In the genomic region with DNA sequence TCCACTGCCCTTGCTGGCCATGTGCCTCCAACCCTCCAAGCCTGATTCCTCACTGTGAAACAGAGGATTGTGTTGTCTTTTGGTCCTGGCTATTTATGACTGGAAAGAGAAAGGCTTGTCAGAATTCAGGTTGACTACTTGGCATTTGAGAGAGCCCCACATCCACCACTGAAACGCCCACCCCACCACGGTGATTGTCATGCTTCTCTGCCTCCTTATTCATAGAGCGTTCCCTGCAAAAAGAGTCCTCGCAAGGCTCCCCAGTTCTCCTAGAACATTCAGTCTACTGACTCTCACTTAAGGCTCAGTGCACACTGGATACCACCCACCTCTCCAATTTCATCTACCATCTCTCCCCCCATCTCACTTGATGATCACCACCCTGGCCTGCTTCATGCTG, we compare ENCODE assay signal across 24 cellular contexts.
DNase-seq lines count a peak whose midpoint lies in the region; ATAC-seq, FAIRE-seq and TF ChIP-seq lines count a peak whose summit lies in the region.
"Had no signal": no experiment of that assay in that cellular context is flagged by ENCODE, and none has a peak within 500 bp of the region (broad histone marks: within the 10 kb centered on the region; RNA-seq: fewer than 3 reads in every experiment).

No MANE protein-coding gene starts in this region.

- no peak for FAIRE-seq in H1 (lab: Jason Lieb, UNC)
- FAIRE-seq: A204.1, G401.6, GM12878, GM18507, H54 had no signal

- H3K23me2 ChIP-seq in H1 (ENCODE audit: low read depth, low read length) = no peaks in the 10 kb centered on the region; the same call in 1 of the 2 replicates

- TF ChIP-seq RAD21 in H1 (IDR thresholded peaks at IDR 0.05 in 1 of 2, conservative IDR thresholded peaks at IDR 0.05 in 1 of 2; ENCODE audit: low read depth in 2 of 2, low read length in 2 of 2) = no peak

- 0 out of 2 replicates have a peak overlapping the region, but pooled peaks have one; percentile 50 for H2BK15ac ChIP-seq in H1 (ENCODE audit: low read length)

- ATAC-seq in Right ventricle myocardium inferior (no peak), right cardiac atrium (no peak), GM23338 (no peak), HG02970 (IDR thresholded peaks at IDR 0.05; ENCODE audit: low FRiP score, unreplicated experiment) (no peak)
- ATAC-seq: CD8-positive, alpha-beta T cell; GM12878 had no signal

- H3K4ac ChIP-seq in H1 (replicated peaks; ENCODE audit: insufficient read length, low read depth, low read length) = no peak overlapping the region

- WGBS in right cardiac atrium = 92% methylated on average over 4 of the region's 4 CpGs
- 79% methylated on average over 4 of the region's 4 CpGs; no CpG with 5 or more reads in 1 of the 2 experiments for WGBS in H1 (ENCODE audit: extremely low coverage in 1 of 2, insufficient coverage in 1 of 2, insufficient read length in 1 of 2, insufficient replicate concordance in 2 of 2, low coverage in 1 of 2, low lambda C conversion rate in 2 of 2, missing lambda C conversion rate in 1 of 2), 2 experiments

- peaks cover 4% of the 10 kb centered on the region for H3K4me1 ChIP-seq in right cardiac atrium (ENCODE audit: control insufficient read depth, insufficient read depth, low read length)
- H3K4me1 ChIP-seq in GM23338 (ENCODE audit: insufficient read depth) = peaks cover 53% of the 10 kb centered on the region
- peaks cover 14 to 30% (median 24%) of the 10 kb centered on the region in 4 experiments for H3K4me1 ChIP-seq in H1 (replicated peaks in 1 of 4; ENCODE audit: control insufficient read depth in 3 of 4, insufficient read depth in 4 of 4, low read length in 3 of 4)
- H3K4me1 ChIP-seq: BLaER1, Caco-2 had no signal

- no peak overlapping the region for H4K5ac ChIP-seq in H1 (ENCODE audit: insufficient read length, low read depth, low read length)

- H4K8ac ChIP-seq in H1 (ENCODE audit: extremely low read depth, insufficient read depth, low read length) = no peak overlapping the region

- H3K27me3 Mint-ChIP-seq in GM23338 (ENCODE audit: insufficient read depth, low read depth, poor library complexity) (peaks cover 18% of the 10 kb centered on the region), nephron (ENCODE audit: low read depth) (peaks cover 4% of the 10 kb centered on the region)
- H3K27me3 Mint-ChIP-seq: CD4-positive, CD25-positive, alpha-beta regulatory T cell had no signal

- no peaks in the 10 kb centered on the region for H3F3A ChIP-seq in GM23338 (replicated peaks; ENCODE audit: low read depth)

- no peak for TF ChIP-seq POLR2A in H1 (IDR thresholded peaks at IDR 0.05; ENCODE audit: control extremely low read depth in 1 of 2, low read depth in 2 of 2, low read length in 2 of 2)

- peak overlapping the region; percentile 69 for H2AK5ac ChIP-seq in H1 (ENCODE audit: low read depth, low read length)

- DNase-seq in Right ventricle myocardium inferior (ENCODE audit: missing footprints) (peak; percentile 58), right cardiac atrium (no peak), GM23338 (ENCODE audit: low spot score) (no peak), H1 (ENCODE audit: low read depth in 1 of 2, low spot score in 2 of 2) (peak in 1 of 2 experiments; percentile 46), HK-2 (ENCODE audit: unreplicated experiment) (no peak), GM10248 (ENCODE audit: extremely low spot score) (no peak)
- DNase-seq: Caco-2; CD4-positive, CD25-positive, alpha-beta regulatory T cell; CD8-positive, alpha-beta T cell; DMS153; DND-41; GM23248; HCEC 1CT had no signal

- H2BK20ac ChIP-seq in H1 (ENCODE audit: low read length) = peak overlapping the region; percentile 96

- peaks cover 58% of the 10 kb centered on the region for H3K4me1 Mint-ChIP-seq in GM23338
- peaks cover 53% of the 10 kb centered on the region for H3K4me1 Mint-ChIP-seq in nephron
- H3K4me1 Mint-ChIP-seq: B cell; CD4-positive, CD25-positive, alpha-beta regulatory T cell had no signal

- POLR2A ChIA-PET in H1 (lab: Charles Lee; ENCODE audit: partially characterized antibody) = interaction anchor here (1.0 to 1.8 kb wide), 3 partner anchors 8 to 44 kb away, joined by 3 to 8 read pairs (median 3); no protein-coding TSS in a partner anchor
- POLR2A ChIA-PET in GM10248 (lab: Yijun Ruan, JAX) = no interaction called here

- H3K79me1 ChIP-seq in H1 (ENCODE audit: low read depth, low read length) = no peaks in the 10 kb centered on the region

- H3K4me3 Mint-ChIP-seq in GM23338 = no peak overlapping the region
- no peak overlapping the region for H3K4me3 Mint-ChIP-seq in nephron
- H3K4me3 Mint-ChIP-seq: B cell; CD4-positive, CD25-positive, alpha-beta regulatory T cell; CD8-positive, alpha-beta T cell had no signal

- H3K18ac ChIP-seq in H1 (ENCODE audit: extremely low read depth, low read length) = peak overlapping the region; percentile 56; the same call in 1 of the 2 replicates

- TF ChIP-seq EP300 in H1 (IDR thresholded peaks at IDR 0.05; ENCODE audit: borderline replicate concordance in 1 of 2, low read depth in 2 of 2, low read length in 2 of 2) = no peak

- H3K9me3 Mint-ChIP-seq in GM23338 (no peaks in the 10 kb centered on the region; the same call in 2 of the 3 replicates), nephron (no peaks in the 10 kb centered on the region)
- H3K9me3 Mint-ChIP-seq: CD8-positive, alpha-beta T cell had no signal

- no peak overlapping the region for H3K9ac ChIP-seq in H1 (replicated peaks in 1 of 4; ENCODE audit: extremely low read depth in 1 of 4, low read depth in 3 of 4, low read length in 3 of 4)
- H3K9ac ChIP-seq: BLaER1, GM23248 had no signal

- H3K9me3 ChIP-seq in right cardiac atrium (ENCODE audit: control insufficient read depth, low read length) (no peaks in the 10 kb centered on the region), H1 (ENCODE audit: insufficient read depth in 2 of 2, low read depth in 1 of 2, low read length in 1 of 2) (no peaks in the 10 kb centered on the region)
- H3K9me3 ChIP-seq: BLaER1, Caco-2 had no signal

- H3K27ac Mint-ChIP-seq in GM23338 = no peak overlapping the region
- peak overlapping the region in 2 of 3 experiments; percentile 1 to 24 for H3K27ac Mint-ChIP-seq in nephron
- H3K27ac Mint-ChIP-seq: B cell; CD4-positive, CD25-positive, alpha-beta regulatory T cell; CD8-positive, alpha-beta T cell had no signal

- H3K9me2 ChIP-seq in GM23338 (ENCODE audit: insufficient read depth) = no peaks in the 10 kb centered on the region

- no peak overlapping the region for H3K14ac ChIP-seq in H1 (ENCODE audit: insufficient read length)

- no peak overlapping the region for H3K4me3 ChIP-seq in right cardiac atrium (ENCODE audit: low read length)
- H3K4me3 ChIP-seq in GM23338 = no peak overlapping the region
- no peak overlapping the region for H3K4me3 ChIP-seq in H1 (ENCODE audit: extremely low read depth in 1 of 4, insufficient read depth in 2 of 4, low read depth in 3 of 4, low read length in 4 of 4)
- H3K4me3 ChIP-seq: BLaER1, GM12878, GM23248 had no signal

- H3K36me3 ChIP-seq in GM23338 (ENCODE audit: insufficient read depth) (no peaks in the 10 kb centered on the region), H1 (ENCODE audit: control insufficient read depth in 2 of 4, insufficient read depth in 4 of 4, low read length in 3 of 4) (no peaks in the 10 kb centered on the region)
- H3K36me3 ChIP-seq: BLaER1 had no signal

- intact Hi-C loops in Right ventricle myocardium inferior (cut with DNase I) = loop anchor here (10.0 kb wide), 1 partner anchor 75 kb away; no protein-coding TSS in a partner anchor
- intact Hi-C loops in right cardiac atrium (cut with DNase I) = no loop called here

- peak overlapping the region; percentile 98 for H2BK12ac ChIP-seq in H1 (ENCODE audit: low read depth, low read length)

- H2AFZ ChIP-seq in GM23338 (no peak overlapping the region), H1 (ENCODE audit: low read length) (no peak overlapping the region)
- H2AFZ ChIP-seq: GM23248 had no signal

- peak overlapping the region; percentile 69 for H2BK120ac ChIP-seq in H1 (replicated peaks; ENCODE audit: low read depth, low read length)

- peak overlapping the region; percentile 22 for H4K91ac ChIP-seq in H1 (replicated peaks; ENCODE audit: insufficient read length, low read length)

- H3K4me2 ChIP-seq in GM23338 = no peak overlapping the region
- H3K4me2 ChIP-seq in H1 (ENCODE audit: insufficient read depth in 1 of 2, low read depth in 2 of 2, low read length in 2 of 2) = no peak overlapping the region; a peak in 1 of 4 replicates
- H3K4me2 ChIP-seq: BLaER1 had no signal

- H3K27ac ChIP-seq in right cardiac atrium (ENCODE audit: low read length) = no peak overlapping the region
- 0 out of 2 replicates have a peak overlapping the region, but pooled peaks have one; percentile 4 for H3K27ac ChIP-seq in GM23338 (ENCODE audit: low read depth)
- H3K27ac ChIP-seq in H1 (ENCODE audit: low read depth, low read length) = no peak overlapping the region
- H3K27ac ChIP-seq: 22Rv1, BLaER1, C4-2B, GM23248 had no signal

- H4K20me1 ChIP-seq in GM23338 (replicated peaks; ENCODE audit: insufficient read depth) = no peaks in the 10 kb centered on the region
- H4K20me1 ChIP-seq in H1 (replicated peaks in 1 of 2; ENCODE audit: control insufficient read depth in 1 of 2, insufficient read depth in 2 of 2, low read length in 2 of 2) = no peaks in the 10 kb centered on the region
- H4K20me1 ChIP-seq: BLaER1 had no signal

- H3K36me3 Mint-ChIP-seq in GM23338 (ENCODE audit: low read depth) (no peaks in the 10 kb centered on the region), nephron (ENCODE audit: low read depth) (no peaks in the 10 kb centered on the region)
- H3K36me3 Mint-ChIP-seq: CD4-positive, CD25-positive, alpha-beta regulatory T cell; CD8-positive, alpha-beta T cell had no signal

- CTCF ChIA-PET in H1 (lab: Charles Lee; ENCODE audit: partially characterized antibody) = interaction anchor here (1.8 to 3.0 kb wide), 3 partner anchors 12 to 100 kb away, joined by 4 to 13 read pairs (median 4); no protein-coding TSS in a partner anchor
- CTCF ChIA-PET in GM10248 (lab: Yijun Ruan, JAX) = no interaction called here

- H3K27me3 ChIP-seq in right cardiac atrium (ENCODE audit: control insufficient read depth, insufficient read depth) (no peaks in the 10 kb centered on the region), GM23338 (ENCODE audit: insufficient read depth) (no peaks in the 10 kb centered on the region), H1 (replicated peaks in 1 of 4; ENCODE audit: control insufficient read depth in 3 of 4, extremely low read depth in 1 of 4, insufficient read depth in 3 of 4, low read length in 3 of 4) (no peaks in the 10 kb centered on the region)
- H3K27me3 ChIP-seq: BLaER1 had no signal

- H2BK5ac ChIP-seq in H1 (ENCODE audit: low read depth, low read length) = peak overlapping the region; percentile 72; the same call in 1 of the 2 replicates

- H3K79me2 ChIP-seq in GM23338 (replicated peaks; ENCODE audit: insufficient read depth) (no peaks in the 10 kb centered on the region), H1 (ENCODE audit: control insufficient read depth in 1 of 2, insufficient read depth in 2 of 2, low read length in 2 of 2) (no peaks in the 10 kb centered on the region)

- H3K23ac ChIP-seq in H1 (ENCODE audit: insufficient read length) = no peak overlapping the region

- no peak overlapping the region for H3K56ac ChIP-seq in H1 (replicated peaks; ENCODE audit: insufficient read length, low read depth, low read length)

- TF ChIP-seq CTCF in GM23338 (conservative IDR thresholded peaks at IDR 0.05; ENCODE audit: low read depth in 2 of 2) (no peak), H1 (IDR thresholded peaks at IDR 0.05; ENCODE audit: control extremely low read depth in 1 of 3, insufficient read depth in 1 of 3, low read depth in 1 of 3, low read length in 3 of 3) (no peak), nephron (IDR thresholded peaks at IDR 0.05; ENCODE audit: unreplicated experiment in 3 of 3) (no peak), GM10248 (IDR thresholded peaks at IDR 0.05; ENCODE audit: control extremely low read depth, extremely low read depth, low read depth, missing control alignments) (no peak)
